1 cellular context compared by ENCODE assay signal in the genomic region with DNA sequence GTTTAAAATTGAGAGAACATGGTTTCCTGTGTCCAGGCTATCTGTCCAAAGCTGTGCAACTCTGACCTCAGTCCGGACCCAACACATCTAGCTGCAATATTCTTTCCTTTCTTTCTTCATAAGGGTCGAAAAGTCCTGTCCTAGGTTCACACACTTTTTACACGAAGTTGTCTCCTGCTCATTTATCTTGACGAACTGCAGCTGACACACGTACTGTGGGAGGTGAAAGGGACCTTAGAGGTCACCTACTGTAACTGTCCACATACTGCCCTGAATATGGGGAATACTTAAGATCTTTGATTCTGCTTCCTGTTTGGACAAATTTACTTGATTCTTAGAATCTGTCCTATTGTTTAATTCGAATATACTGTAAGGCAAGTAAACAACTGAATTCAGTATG.
TF ChIP-seq lines count a peak whose summit lies in the region.

No MANE protein-coding gene starts in this region.

TF ChIP-seq in HepG2, 621 proteins besides CTCF, POLR2A, EP300 and RAD21 (continued from another document):
- TF ChIP-seq, protein P1, sequence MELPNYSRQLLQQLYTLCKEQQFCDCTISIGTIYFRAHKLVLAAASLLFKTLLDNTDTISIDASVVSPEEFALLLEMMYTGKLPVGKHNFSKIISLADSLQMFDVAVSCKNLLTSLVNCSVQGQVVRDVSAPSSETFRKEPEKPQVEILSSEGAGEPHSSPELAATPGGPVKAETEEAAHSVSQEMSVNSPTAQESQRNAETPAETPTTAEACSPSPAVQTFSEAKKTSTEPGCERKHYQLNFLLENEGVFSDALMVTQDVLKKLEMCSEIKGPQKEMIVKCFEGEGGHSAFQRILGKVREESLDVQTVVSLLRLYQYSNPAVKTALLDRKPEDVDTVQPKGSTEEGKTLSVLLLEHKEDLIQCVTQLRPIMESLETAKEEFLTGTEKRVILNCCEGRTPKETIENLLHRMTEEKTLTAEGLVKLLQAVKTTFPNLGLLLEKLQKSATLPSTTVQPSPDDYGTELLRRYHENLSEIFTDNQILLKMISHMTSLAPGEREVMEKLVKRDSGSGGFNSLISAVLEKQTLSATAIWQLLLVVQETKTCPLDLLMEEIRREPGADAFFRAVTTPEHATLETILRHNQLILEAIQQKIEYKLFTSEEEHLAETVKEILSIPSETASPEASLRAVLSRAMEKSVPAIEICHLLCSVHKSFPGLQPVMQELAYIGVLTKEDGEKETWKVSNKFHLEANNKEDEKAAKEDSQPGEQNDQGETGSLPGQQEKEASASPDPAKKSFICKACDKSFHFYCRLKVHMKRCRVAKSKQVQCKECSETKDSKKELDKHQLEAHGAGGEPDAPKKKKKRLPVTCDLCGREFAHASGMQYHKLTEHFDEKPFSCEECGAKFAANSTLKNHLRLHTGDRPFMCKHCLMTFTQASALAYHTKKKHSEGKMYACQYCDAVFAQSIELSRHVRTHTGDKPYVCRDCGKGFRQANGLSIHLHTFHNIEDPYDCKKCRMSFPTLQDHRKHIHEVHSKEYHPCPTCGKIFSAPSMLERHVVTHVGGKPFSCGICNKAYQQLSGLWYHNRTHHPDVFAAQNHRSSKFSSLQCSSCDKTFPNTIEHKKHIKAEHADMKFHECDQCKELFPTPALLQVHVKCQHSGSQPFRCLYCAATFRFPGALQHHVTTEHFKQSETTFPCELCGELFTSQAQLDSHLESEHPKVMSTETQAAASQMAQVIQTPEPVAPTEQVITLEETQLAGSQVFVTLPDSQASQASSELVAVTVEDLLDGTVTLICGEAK (IDR thresholded peaks at IDR 0.05), result no peak
- TF ChIP-seq, protein P1 (CRISPR knock-in tag; IDR thresholded peaks at IDR 0.05), result no peak
